ENCODE assay signal across 30 cellular contexts in genomic region chr5:42599106-42599505, GRCh38.
"Had no signal": no experiment of that assay in that cellular context is flagged by ENCODE, and none has a peak within 500 bp of the region (broad histone marks: within the 10 kb centered on the region; RNA-seq: fewer than 3 reads in every experiment).

No MANE protein-coding gene starts in this region.

- FAIRE-seq: endometrium, endothelial cell of umbilical vein had no signal

- H3K4me1 ChIP-seq: colonic mucosa had no signal

- H3K27ac ChIP-seq: ascending aorta, breast epithelium, cardiac muscle cell, colonic mucosa, esophagus squamous epithelium, heart left ventricle had no signal

- DNase-seq: activated CD4-positive, alpha-beta memory T cell treated with anti-CD3 and anti-CD28 coated beads for 36 hours; activated CD4-positive, alpha-beta T cell treated with anti-CD3 and anti-CD28 coated beads for 36 hours; activated CD4-positive, alpha-beta T cell treated with anti-CD3 and anti-CD28 coated beads, Interleukin-2, amount 10 ng/mL, durations not matched to agents 24 days and 14 days; activated CD4-positive, CD25-positive, alpha-beta regulatory T cell; activated CD4-positive, CD25-positive, alpha-beta regulatory T cell treated with anti-CD3 and anti-CD28 coated beads, Interleukin-2, amount 50 U/mL, for 72 hours; activated CD8-positive, alpha-beta memory T cell treated with anti-CD3 and anti-CD28 coated beads, Interleukin-2, amount 10 ng/mL, durations not matched to agents 7 days and 5 days; activated CD8-positive, alpha-beta memory T cell treated with anti-CD3 and anti-CD28 coated beads, Interleukin-2, amount 50 U/mL, for 4 hours; activated CD8-positive, alpha-beta T cell treated with anti-CD3 and anti-CD28 coated beads, Interleukin-2, amount 10 ng/mL, durations not matched to agents 7 days and 5 days; activated effector memory CD4-positive, alpha-beta T cell treated with anti-CD3 and anti-CD28 coated beads, Interleukin-2, amount 50 U/mL, for 16 hours; activated naive CD4-positive, alpha-beta T cell treated with anti-CD3 and anti-CD28 coated beads for 36 hours; activated naive CD8-positive, alpha-beta T cell treated with anti-CD3 and anti-CD28 coated beads for 36 hours; activated naive CD8-positive, alpha-beta T cell treated with anti-CD3 and anti-CD28 coated beads, Interleukin-2, amount 50 U/mL, for 24 hours; activated T-cell treated with anti-CD3 and anti-CD28 coated beads, Interleukin-2, amount 50 U/mL, for 1 hour; activated T-cell treated with anti-CD3 and anti-CD28 coated beads, Interleukin-2, amount 50 U/mL, for 48 hours; central memory CD4-positive, alpha-beta T cell; cerebellar nuclear complex; colonic mucosa; effector CD8-positive, alpha-beta T cell; esophagus squamous epithelium; foreskin melanocyte; glutamatergic neuron; heart left ventricle; T-helper 1 cell; T-helper 17 cell; T1000 had no signal

- H3K4me3 ChIP-seq: ascending aorta, breast epithelium, cardiac muscle cell, colonic mucosa, esophagus squamous epithelium, heart left ventricle had no signal

- H3K36me3 ChIP-seq: ascending aorta, breast epithelium, cardiac muscle cell, colonic mucosa, esophagus squamous epithelium, heart left ventricle had no signal

- ATAC-seq: activated CD4-positive, alpha-beta T cell treated with anti-CD3 and anti-CD28 coated beads for 36 hours; activated CD8-positive, alpha-beta memory T cell treated with anti-CD3 and anti-CD28 coated beads, Interleukin-2, amount 10 ng/mL, durations not matched to agents 7 days and 5 days; activated CD8-positive, alpha-beta T cell treated with anti-CD3 and anti-CD28 coated beads, Interleukin-2, amount 10 ng/mL, durations not matched to agents 7 days and 5 days; activated naive CD8-positive, alpha-beta T cell treated with anti-CD3 and anti-CD28 coated beads, Interleukin-2, amount 50 U/mL, for 24 hours; heart left ventricle; T-helper 17 cell had no signal

- H3K9me3 ChIP-seq: ascending aorta, breast epithelium, colonic mucosa, esophagus squamous epithelium, heart left ventricle had no signal

- H3K27me3 ChIP-seq: ascending aorta, breast epithelium, cardiac muscle cell, colonic mucosa, esophagus squamous epithelium, heart left ventricle had no signal
